ENCODE assay signal across 10 cellular contexts in genomic region chr1:203361843-203362524, GRCh38. TPM values are rescaled to one million over a fixed set of nuclear protein-coding genes. Genes with fewer than 3 reads are reported as not detected.
DNase-seq lines count a peak whose midpoint lies in the region; ATAC-seq and TF ChIP-seq lines count a peak whose summit lies in the region.
"Had no signal": no experiment of that assay in that cellular context is flagged by ENCODE, and none has a peak within 500 bp of the region (broad histone marks: within the 10 kb centered on the region; RNA-seq: fewer than 3 reads in every experiment).

No MANE protein-coding gene starts in this region.

- no peaks in the 10 kb centered on the region for H3K9me3 ChIP-seq in mucosa of descending colon

- H3K4me3 ChIP-seq in cardiac fibroblast (replicated peaks in 1 of 2; ENCODE audit: low read depth in 2 of 2, low read length in 2 of 2) (no peak overlapping the region), mucosa of descending colon (no peak overlapping the region)

- ATAC-seq in mucosa of descending colon = peak; percentile 64
- ATAC-seq in HG03442 (IDR thresholded peaks at IDR 0.05; ENCODE audit: unreplicated experiment) = no peak

- intact Hi-C loops in mucosa of descending colon (cut with DNase I, micrococcal nuclease) = no loop called here

- TF ChIP-seq CTCF in cardiac fibroblast (IDR thresholded peaks at IDR 0.05; ENCODE audit: low read depth, low read length) (no peak), mucosa of descending colon (IDR thresholded peaks at IDR 0.05) (no peak)

- peak; percentile 54 for DNase-seq in CD1c-positive myeloid dendritic cell (ENCODE audit: extremely low spot score)
- peak; percentile 75 for DNase-seq in NCI-H226
- peak; percentile 51 to 65 for DNase-seq in cardiac fibroblast (ENCODE audit: low read depth in 2 of 2)
- no peak for DNase-seq in mucosa of descending colon
- DNase-seq in OCI-M1 (lab: John Stamatoyannopoulos, UW) = no peak
- no peak for DNase-seq in NCI-H82 treated with DMSO at 0.1 percent for 48 hours (lab: John Stamatoyannopoulos, UW; ENCODE audit: unreplicated experiment)
- no peak for DNase-seq in NCI-H2227 (lab: John Stamatoyannopoulos, UW; ENCODE audit: unreplicated experiment)
- DNase-seq: central memory CD4-positive, alpha-beta T cell had no signal

- H3K36me3 ChIP-seq in mucosa of descending colon (ENCODE audit: low read depth) = no peaks in the 10 kb centered on the region

- H3K4me1 ChIP-seq in mucosa of descending colon (ENCODE audit: low read depth) = peaks cover 15% of the 10 kb centered on the region
- H3K4me1 ChIP-seq: parathyroid adenoma had no signal

RNA-seq across cellular contexts. Expression of gene FMOD, which starts 11.1 kb away (rescaled TPM):
- total RNA-seq in mucosa of descending colon = 10 to 100 TPM; 26.6 to 45.7 (median 33.3) TPM

RNA-seq across cellular contexts. Expression of gene BTG2, which starts 56.7 kb away (rescaled TPM):
- 100 to 1,000 TPM in 1 of 3 donors, 10 to 100 TPM in 2; 65.7 to 406 (median 69.1) TPM for total RNA-seq in mucosa of descending colon

Comparison
In these comparisons a context has a peak if more than half of its experiments do, and no peak if none do; other contexts are left out.
1. DNase-seq: peak in CD1c-positive myeloid dendritic cell (single experiment), NCI-H226 (single experiment) and cardiac fibroblast (2 of 2); none in mucosa of descending colon (0 of 3), OCI-M1 (single experiment), NCI-H82 treated with DMSO at 0.1 percent for 48 hours (single experiment) and NCI-H2227 (single experiment).